2 cellular contexts compared by ENCODE assay signal in genomic region chr16:30552956-30553355, GRCh38.
TF ChIP-seq lines count a peak whose summit lies in the region.

No MANE protein-coding gene starts in this region.

TF ChIP-seq in GM12891, 5 proteins besides CTCF, POLR2A, EP300 and RAD21:
- TF ChIP-seq POLR2AphosphoS5 (IDR thresholded peaks at IDR 0.05; ENCODE audit: low read depth, low read length) (no peak), TAF1 (IDR thresholded peaks at IDR 0.05; ENCODE audit: low read depth, low read length) (no peak), POU2F2 (IDR thresholded peaks at IDR 0.05; ENCODE audit: low read depth, low read length) (no peak), SPI1 (IDR thresholded peaks at IDR 0.05; ENCODE audit: low read depth, low read length) (no peak), PAX5 (IDR thresholded peaks at IDR 0.05; ENCODE audit: insufficient read depth, low read length, severe bottlenecking) (no peak)

TF ChIP-seq in K562, 482 proteins besides CTCF, POLR2A, EP300 and RAD21:
- TF ChIP-seq MYBL2 (IDR thresholded peaks at IDR 0.05; ENCODE audit: low read depth), result no peak
- TF ChIP-seq MYBL2 (CRISPR knock-in tag; IDR thresholded peaks at IDR 0.05; ENCODE audit: borderline replicate concordance), result no peak
- TF ChIP-seq POLR2B (IDR thresholded peaks at IDR 0.05; ENCODE audit: low read depth, partially characterized antibody), result peak; percentile 33
- TF ChIP-seq, protein P1, sequence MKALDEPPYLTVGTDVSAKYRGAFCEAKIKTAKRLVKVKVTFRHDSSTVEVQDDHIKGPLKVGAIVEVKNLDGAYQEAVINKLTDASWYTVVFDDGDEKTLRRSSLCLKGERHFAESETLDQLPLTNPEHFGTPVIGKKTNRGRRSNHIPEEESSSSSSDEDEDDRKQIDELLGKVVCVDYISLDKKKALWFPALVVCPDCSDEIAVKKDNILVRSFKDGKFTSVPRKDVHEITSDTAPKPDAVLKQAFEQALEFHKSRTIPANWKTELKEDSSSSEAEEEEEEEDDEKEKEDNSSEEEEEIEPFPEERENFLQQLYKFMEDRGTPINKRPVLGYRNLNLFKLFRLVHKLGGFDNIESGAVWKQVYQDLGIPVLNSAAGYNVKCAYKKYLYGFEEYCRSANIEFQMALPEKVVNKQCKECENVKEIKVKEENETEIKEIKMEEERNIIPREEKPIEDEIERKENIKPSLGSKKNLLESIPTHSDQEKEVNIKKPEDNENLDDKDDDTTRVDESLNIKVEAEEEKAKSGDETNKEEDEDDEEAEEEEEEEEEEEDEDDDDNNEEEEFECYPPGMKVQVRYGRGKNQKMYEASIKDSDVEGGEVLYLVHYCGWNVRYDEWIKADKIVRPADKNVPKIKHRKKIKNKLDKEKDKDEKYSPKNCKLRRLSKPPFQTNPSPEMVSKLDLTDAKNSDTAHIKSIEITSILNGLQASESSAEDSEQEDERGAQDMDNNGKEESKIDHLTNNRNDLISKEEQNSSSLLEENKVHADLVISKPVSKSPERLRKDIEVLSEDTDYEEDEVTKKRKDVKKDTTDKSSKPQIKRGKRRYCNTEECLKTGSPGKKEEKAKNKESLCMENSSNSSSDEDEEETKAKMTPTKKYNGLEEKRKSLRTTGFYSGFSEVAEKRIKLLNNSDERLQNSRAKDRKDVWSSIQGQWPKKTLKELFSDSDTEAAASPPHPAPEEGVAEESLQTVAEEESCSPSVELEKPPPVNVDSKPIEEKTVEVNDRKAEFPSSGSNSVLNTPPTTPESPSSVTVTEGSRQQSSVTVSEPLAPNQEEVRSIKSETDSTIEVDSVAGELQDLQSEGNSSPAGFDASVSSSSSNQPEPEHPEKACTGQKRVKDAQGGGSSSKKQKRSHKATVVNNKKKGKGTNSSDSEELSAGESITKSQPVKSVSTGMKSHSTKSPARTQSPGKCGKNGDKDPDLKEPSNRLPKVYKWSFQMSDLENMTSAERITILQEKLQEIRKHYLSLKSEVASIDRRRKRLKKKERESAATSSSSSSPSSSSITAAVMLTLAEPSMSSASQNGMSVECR (CRISPR knock-in tag; IDR thresholded peaks at IDR 0.05), result no peak
